16 cellular contexts compared by ENCODE assay signal in genomic region chr1:106681939-106682522, GRCh38.
DNase-seq lines count a peak whose midpoint lies in the region; TF ChIP-seq lines count a peak whose summit lies in the region.
"Had no signal": no experiment of that assay in that cellular context is flagged by ENCODE, and none has a peak within 500 bp of the region (broad histone marks: within the 10 kb centered on the region; RNA-seq: fewer than 3 reads in every experiment).

No MANE protein-coding gene starts in this region.

- H3K23me2 ChIP-seq in H9 (ENCODE audit: insufficient read length, low read depth, low read length, poor library complexity, severe bottlenecking) = no peaks in the 10 kb centered on the region

- H3K4me2 ChIP-seq in H9 (ENCODE audit: insufficient read depth, insufficient read length, low read length) = no peak overlapping the region

- no peak overlapping the region for H3K56ac ChIP-seq in H9 (ENCODE audit: insufficient read length, low read depth, low read length)

- H3K9ac ChIP-seq in H9 (ENCODE audit: extremely low read depth, insufficient read length, low read length) (no peak overlapping the region), endodermal cell (ENCODE audit: extremely low read depth, low read length, poor library complexity, severe bottlenecking) (no peak overlapping the region)

- H2BK5ac ChIP-seq in H9 (ENCODE audit: insufficient read length, low read length) = no peak overlapping the region

- H3K36me3 Mint-ChIP-seq in H9 (ENCODE audit: insufficient read depth in 1 of 3, low read depth in 3 of 3) = no peaks in the 10 kb centered on the region; a peak in 1 of 7 replicates
- H3K36me3 Mint-ChIP-seq in endodermal cell (ENCODE audit: low read depth) = no peaks in the 10 kb centered on the region

- H4K20me1 ChIP-seq in H9 (ENCODE audit: control insufficient read depth, insufficient read depth, insufficient read length) = no peaks in the 10 kb centered on the region

- H2BK20ac ChIP-seq in H9 (ENCODE audit: low read depth, low read length, poor library complexity, severe bottlenecking) = no peak overlapping the region

- no peak overlapping the region for H3K4me3 ChIP-seq in endodermal cell (ENCODE audit: low read length)
- H3K4me3 ChIP-seq: HAP-1 had no signal

- no peak overlapping the region for H3K4me3 Mint-ChIP-seq in H9
- H3K4me3 Mint-ChIP-seq in endodermal cell = no peak overlapping the region
- H3K4me3 Mint-ChIP-seq: CD4-positive, alpha-beta T cell had no signal

- TF ChIP-seq CTCF in C4-2B (conservative IDR thresholded peaks at IDR 0.05) = no peak
- TF ChIP-seq CTCF in H9 (conservative IDR thresholded peaks at IDR 0.05) = no peak
- no peak for TF ChIP-seq CTCF in VCaP (conservative IDR thresholded peaks at IDR 0.05)
- TF ChIP-seq CTCF in endodermal cell (conservative IDR thresholded peaks at IDR 0.05) = no peak

- no peak overlapping the region for H2BK120ac ChIP-seq in H9 (ENCODE audit: low read depth, low read length, poor library complexity, severe bottlenecking)

- no peak overlapping the region for H4K5ac ChIP-seq in H9 (ENCODE audit: insufficient read length, low read depth, low read length)

- no peaks in the 10 kb centered on the region for H3K9me3 Mint-ChIP-seq in H9
- H3K9me3 Mint-ChIP-seq in endodermal cell = no peaks in the 10 kb centered on the region

- H3K9me3 ChIP-seq in H9 (ENCODE audit: control insufficient read depth, low read depth, low read length) (no peaks in the 10 kb centered on the region), endodermal cell (ENCODE audit: control insufficient read depth, low read length) (no peaks in the 10 kb centered on the region)
- H3K9me3 ChIP-seq: BE2C, Caco-2, HAP-1 had no signal

- no peak overlapping the region for H2BK15ac ChIP-seq in H9 (ENCODE audit: low read depth, low read length)

- H2AFZ ChIP-seq in H9 (ENCODE audit: low read length) = no peak overlapping the region

- H3K27me3 ChIP-seq in H9 (ENCODE audit: insufficient read depth, low read length) (no peaks in the 10 kb centered on the region), endodermal cell (ENCODE audit: control insufficient read depth, insufficient read depth, low read length, poor library complexity, severe bottlenecking) (no peaks in the 10 kb centered on the region)
- H3K27me3 ChIP-seq: BE2C had no signal

- H4K8ac ChIP-seq in H9 (replicated peaks; ENCODE audit: insufficient read length, low read depth, low read length) = no peak overlapping the region

- no peaks in the 10 kb centered on the region for H3K79me2 ChIP-seq in H9 (ENCODE audit: insufficient read depth, low read length)

- no peak overlapping the region for H3T11ph ChIP-seq in H9 (ENCODE audit: low read length)

- H4K91ac ChIP-seq in H9 (ENCODE audit: insufficient read length, low read depth, low read length) = no peak overlapping the region

- no peaks in the 10 kb centered on the region for H3K36me3 ChIP-seq in endodermal cell (ENCODE audit: control insufficient read depth, insufficient read depth, low read length)
- H3K36me3 ChIP-seq: BE2C, HAP-1 had no signal

- H2BK12ac ChIP-seq in H9 (ENCODE audit: insufficient read length, low read depth, low read length) = no peak overlapping the region

- peaks cover 14 to 15% of the 10 kb centered on the region in 2 experiments for H3K4me1 Mint-ChIP-seq in H9
- peaks cover 6% of the 10 kb centered on the region for H3K4me1 Mint-ChIP-seq in endodermal cell

- H3K4ac ChIP-seq in H9 (ENCODE audit: low read depth, low read length) = no peak overlapping the region

- peak overlapping the region; percentile 20 for H3K27ac ChIP-seq in C4-2B
- H3K27ac ChIP-seq in H9 (ENCODE audit: insufficient read length, low read depth, low read length) = no peak overlapping the region
- peak overlapping the region; percentile 53; the same call in 1 of the 2 replicates for H3K27ac ChIP-seq in VCaP
- no peak overlapping the region for H3K27ac ChIP-seq in endodermal cell (ENCODE audit: low read depth, low read length)

- TF ChIP-seq POLR2A in erythroblast (IDR thresholded peaks at IDR 0.05; ENCODE audit: low read length) = no peak

- H3K23ac ChIP-seq in H9 (ENCODE audit: insufficient read length, low read depth, low read length) = no peak overlapping the region

- H3K4me1 ChIP-seq in H9 (ENCODE audit: insufficient read depth, low read length) (no peaks in the 10 kb centered on the region; the same call in 1 of the 2 replicates), endodermal cell (ENCODE audit: control insufficient read depth, insufficient read depth, low read length) (no peaks in the 10 kb centered on the region)
- H3K4me1 ChIP-seq: BE2C, Caco-2, HAP-1 had no signal

- peak; percentile 29 for DNase-seq in H9
- peak; percentile 41 for DNase-seq in endodermal cell
- DNase-seq in hepatic stellate cell (ENCODE audit: low spot score) = no peak
- DNase-seq in erythroblast (lab: John Stamatoyannopoulos, UW) = no peak
- no peak for DNase-seq in T-helper 2 cell
- no peak for DNase-seq in activated T-cell treated with anti-CD3 and anti-CD28 coated beads, Interleukin-2, amount 50 U/mL, for 48 hours
- DNase-seq: 8988T; BE2C; C1 segment of cervical spinal cord; Caco-2; CD4-positive, alpha-beta T cell; GDM1; GOT3 had no signal

- H3K27ac Mint-ChIP-seq in H9 (peak overlapping the region in 2 of 3 experiments; percentile 3 to 10; a peak in 2 of 7 replicates), endodermal cell (peak overlapping the region; percentile 32)
- H3K27ac Mint-ChIP-seq: CD4-positive, alpha-beta T cell had no signal

- H2AK5ac ChIP-seq in H9 (ENCODE audit: insufficient read length, low read length) = no peak overlapping the region

- no peak overlapping the region for H3K14ac ChIP-seq in H9 (ENCODE audit: insufficient read depth, low read length)

- no peaks in the 10 kb centered on the region for H3K79me1 ChIP-seq in H9 (ENCODE audit: insufficient read depth, low read depth, low read length, poor library complexity, severe bottlenecking)

- no peak overlapping the region for H3K18ac ChIP-seq in H9 (ENCODE audit: insufficient read length, low read depth, low read length)

- H3K27me3 Mint-ChIP-seq in H9 (ENCODE audit: low read depth) (no peaks in the 10 kb centered on the region), endodermal cell (ENCODE audit: insufficient read depth) (no peaks in the 10 kb centered on the region)
- H3K27me3 Mint-ChIP-seq: CD4-positive, alpha-beta T cell had no signal

- no CpG with 5 or more reads among the region's 3 CpGs for WGBS in H9 (ENCODE audit: extremely low coverage, insufficient read length, low lambda C conversion rate)
- 93 to 100% methylated on average over 1 to 2 of the region's 3 CpGs for WGBS in endodermal cell (ENCODE audit: insufficient coverage in 1 of 2, insufficient read length in 1 of 2), 2 experiments

Comparison
In these comparisons a context has a peak if more than half of its experiments do, and no peak if none do; other contexts are left out.
1. H3K27ac ChIP-seq: peak in C4-2B (single experiment) and VCaP (single experiment); none in H9 (single experiment) and endodermal cell (single experiment).
2. DNase-seq: peak in H9 (single experiment) and endodermal cell (single experiment); none in hepatic stellate cell (single experiment), erythroblast (0 of 2), T-helper 2 cell (0 of 5) and activated T-cell treated with anti-CD3 and anti-CD28 coated beads, Interleukin-2, amount 50 U/mL, for 48 hours (0 of 2).